ENCODE assay signal across 8 cellular contexts in the genomic region with DNA sequence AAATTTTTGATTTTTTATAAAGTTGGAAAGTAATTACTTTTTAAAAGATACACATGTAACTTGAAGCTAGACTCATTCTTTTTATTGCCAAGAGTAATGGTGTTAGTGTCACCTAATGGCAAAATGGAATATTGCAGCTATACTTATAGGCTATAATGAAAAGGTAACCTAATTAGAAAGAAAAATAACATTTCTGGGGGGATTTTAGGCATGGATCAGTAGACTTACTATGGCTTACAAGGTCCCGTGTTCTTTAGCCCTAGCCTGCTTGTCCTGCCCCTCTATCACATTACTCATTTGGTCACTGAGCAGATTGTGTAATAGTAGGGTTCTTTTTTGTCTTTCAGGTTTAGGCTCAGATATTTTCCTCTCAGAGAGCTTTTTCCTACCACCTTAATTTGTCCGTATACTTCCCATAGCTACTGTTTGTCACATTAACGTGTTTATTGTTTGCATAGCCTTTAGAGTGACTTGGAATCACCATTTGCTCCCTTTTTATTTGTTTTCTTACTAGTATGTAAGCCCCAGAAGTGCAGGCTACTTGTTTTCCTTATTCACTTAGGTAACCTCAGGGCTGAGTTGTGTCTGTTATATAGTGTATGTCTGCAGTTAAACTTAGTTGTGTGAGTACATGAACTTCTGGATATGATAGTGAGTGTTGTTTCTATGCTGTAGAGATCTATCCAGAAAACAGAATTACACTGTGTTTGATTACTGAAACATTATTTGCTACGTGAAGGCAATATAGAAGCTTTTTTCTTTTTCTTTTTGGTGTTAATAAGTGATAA. TPM values are rescaled to one million over a fixed set of nuclear protein-coding genes. Genes with fewer than 3 reads are reported as not detected.
A peak's percentile ranks its signal among the peaks of the same experiment; 100 is the strongest.
DNase-seq lines count a peak whose midpoint lies in the region; ATAC-seq and TF ChIP-seq lines count a peak whose summit lies in the region.

No MANE protein-coding gene starts in this region.

- H3F3A ChIP-seq in OCI-LY1 (ENCODE audit: insufficient read depth, low read length): no peaks in the 10 kb centered on the region

- peaks cover 5% of the 10 kb centered on the region; the same call in 1 of the 2 replicates for H3K79me2 ChIP-seq in OCI-LY1 (ENCODE audit: insufficient read depth, low read length)

- no peak overlapping the region for H3K4me2 ChIP-seq in OCI-LY1 (ENCODE audit: low read length)

- H3K27ac ChIP-seq in OCI-LY1 (ENCODE audit: low read depth, low read length, poor library complexity, severe bottlenecking): peak overlapping the region; percentile 47
- no peak overlapping the region for H3K27ac ChIP-seq in dorsolateral prefrontal cortex

- H3K36me3 ChIP-seq in OCI-LY1 (ENCODE audit: insufficient read depth, low read length) (peaks cover 22% of the 10 kb centered on the region), mucosa of descending colon (ENCODE audit: low read depth) (no peaks in the 10 kb centered on the region)

- no peaks in the 10 kb centered on the region for H4K20me1 ChIP-seq in OCI-LY1 (ENCODE audit: insufficient read depth, low read length)

- H3K9me3 ChIP-seq in OCI-LY1 (ENCODE audit: low read length) (peaks cover 7% of the 10 kb centered on the region), mucosa of descending colon (no peaks in the 10 kb centered on the region)

- H3K4me1 ChIP-seq in OCI-LY1 (ENCODE audit: insufficient read depth, low read length, severe bottlenecking): peaks cover 33% of the 10 kb centered on the region
- no peaks in the 10 kb centered on the region for H3K4me1 ChIP-seq in mucosa of descending colon (ENCODE audit: low read depth)

- DNase-seq in SIG-M5 treated with dmso at 0.1 percent for 504 hours (lab: John Stamatoyannopoulos, UW; ENCODE audit: unreplicated experiment) (peak; percentile 45), SIG-M5 (lab: John Stamatoyannopoulos, UW) (no peak), dorsolateral prefrontal cortex (no peak), mucosa of descending colon (no peak), GM19240 (ENCODE audit: insufficient read length, low spot score) (no peak)
- DNase-seq in activated CD4-positive, alpha-beta T cell treated with anti-CD3 and anti-CD28 coated beads, Interleukin-2, amount 50 U/mL, for 48 hours: no peak

- H2AFZ ChIP-seq in OCI-LY1 (ENCODE audit: low read length): no peak overlapping the region

- no peak overlapping the region for H3K4me3 ChIP-seq in OCI-LY1 (ENCODE audit: low read depth, low read length, poor library complexity, severe bottlenecking)
- no peak overlapping the region for H3K4me3 ChIP-seq in dorsolateral prefrontal cortex
- no peak overlapping the region for H3K4me3 ChIP-seq in mucosa of descending colon

- peak; percentile 92 for TF ChIP-seq CTCF in OCI-LY1 (IDR thresholded peaks at IDR 0.05; ENCODE audit: low read length)
- TF ChIP-seq CTCF in dorsolateral prefrontal cortex (IDR thresholded peaks at IDR 0.05 in 54 of 56, conservative IDR thresholded peaks at IDR 0.05 in 2 of 56; ENCODE audit: low read depth in 1 of 56, partially characterized antibody in 56 of 56): peak in 55 of 56 donors; percentile 49 to 79 (median 70)
- TF ChIP-seq CTCF in mucosa of descending colon (IDR thresholded peaks at IDR 0.05): peak; percentile 15

- no peaks in the 10 kb centered on the region for H3K9me2 ChIP-seq in OCI-LY1 (ENCODE audit: low read depth, low read length)

- ATAC-seq in HG02973 (IDR thresholded peaks at IDR 0.05; ENCODE audit: unreplicated experiment): peak; percentile 47
- peak; percentile 57 for ATAC-seq in mucosa of descending colon

- intact Hi-C loops in dorsolateral prefrontal cortex (cut with DNase I): loop anchor here in 1 of 2 donors (5.0 kb wide), 1 partner anchor 791 kb away; no protein-coding TSS in a partner anchor
- intact Hi-C loops in mucosa of descending colon (cut with DNase I, micrococcal nuclease): no loop called here

- no peaks in the 10 kb centered on the region for H3K27me3 ChIP-seq in OCI-LY1 (ENCODE audit: insufficient read depth, low read length)
- H3K27me3 ChIP-seq in dorsolateral prefrontal cortex: no peaks in the 10 kb centered on the region

- H3K9ac ChIP-seq in OCI-LY1 (ENCODE audit: low read length): no peak overlapping the region; the same call in 1 of the 2 replicates

RNA-seq across cellular contexts. Expression of a gene that starts 58.7 kb away (rescaled TPM):
- 100 to 1,000 TPM in 86 of 120 experiments, 10 to 100 TPM in 34; 48.6 to 148 (median 111) TPM for total RNA-seq in dorsolateral prefrontal cortex
- 10 to 100 TPM; 46.1 to 74.7 (median 59.2) TPM for total RNA-seq in mucosa of descending colon

Comparison
In these comparisons a context has a peak if more than half of its experiments do, and no peak if none do; other contexts are left out.
1. CTCF ChIP-seq: peak in every context shown above with its lines; median percentile 92 in OCI-LY1; 70 in dorsolateral prefrontal cortex; 15 in mucosa of descending colon.